In the genomic region with DNA sequence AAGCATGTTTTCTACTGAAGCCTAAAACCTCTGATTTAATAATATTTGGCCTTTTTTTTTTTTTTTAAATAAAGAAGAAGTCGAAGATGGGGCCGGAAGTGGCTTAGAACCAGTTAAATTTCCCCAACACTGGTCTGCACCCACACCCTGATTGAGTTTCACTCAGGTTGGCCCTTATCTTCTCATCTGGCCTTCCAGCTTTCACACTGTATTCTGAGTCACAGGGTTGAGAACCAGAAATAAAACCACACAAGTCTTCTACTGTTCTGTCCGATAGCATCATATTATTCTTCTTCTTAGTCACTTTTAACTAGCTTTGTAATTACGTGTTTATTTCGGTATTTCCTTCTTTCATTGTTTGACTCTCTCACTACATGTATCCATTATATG, we compare ENCODE assay signal across 8 cellular contexts. TPM values are rescaled to one million over a fixed set of nuclear protein-coding genes. Genes with fewer than 3 reads are reported as not detected.
A peak's percentile ranks its signal among the peaks of the same experiment; 100 is the strongest.
DNase-seq lines count a peak whose midpoint lies in the region; ATAC-seq and TF ChIP-seq lines count a peak whose summit lies in the region.

No MANE protein-coding gene starts in this region.

- peak overlapping the region in 1 of 2 donors; percentile 34 for H3K4me3 Mint-ChIP-seq in activated T-cell treated with anti-CD3 and anti-CD28 coated beads, Interleukin-2, amount 50 U/mL, for 72 hours
- peak overlapping the region; percentile 74 for H3K4me3 Mint-ChIP-seq in natural killer cell treated with Interleukin-12 subunit alpha and Interleukin-12 subunit beta and Interleukin-15 and Interleukin-18, amount 100 ng/mL, for 72 hours
- H3K4me3 Mint-ChIP-seq in nephron progenitor cell, result no peak overlapping the region

- intact Hi-C loops in left ventricle myocardium superior (cut with micrococcal nuclease), result no loop called here

- H3K27ac Mint-ChIP-seq in activated T-cell treated with anti-CD3 and anti-CD28 coated beads, Interleukin-2, amount 50 U/mL, for 72 hours, result peak overlapping the region; percentile 78
- H3K27ac Mint-ChIP-seq in natural killer cell treated with Interleukin-12 subunit alpha and Interleukin-12 subunit beta and Interleukin-15 and Interleukin-18, amount 100 ng/mL, for 72 hours, result peak overlapping the region; percentile 71 to 84
- H3K27ac Mint-ChIP-seq in nephron progenitor cell, result no peak overlapping the region

- no peaks in the 10 kb centered on the region for H3K36me3 Mint-ChIP-seq in activated T-cell treated with anti-CD3 and anti-CD28 coated beads, Interleukin-2, amount 50 U/mL, for 72 hours (ENCODE audit: insufficient read depth in 2 of 2)
- peaks cover 15% of the 10 kb centered on the region for H3K36me3 Mint-ChIP-seq in natural killer cell treated with Interleukin-12 subunit alpha and Interleukin-12 subunit beta and Interleukin-15 and Interleukin-18, amount 100 ng/mL, for 72 hours
- no peaks in the 10 kb centered on the region for H3K36me3 Mint-ChIP-seq in nephron progenitor cell (ENCODE audit: low read depth)

- peaks cover 22% of the 10 kb centered on the region for H3K4me1 Mint-ChIP-seq in activated T-cell treated with anti-CD3 and anti-CD28 coated beads, Interleukin-2, amount 50 U/mL, for 72 hours (ENCODE audit: low read depth)
- H3K4me1 Mint-ChIP-seq in natural killer cell treated with Interleukin-12 subunit alpha and Interleukin-12 subunit beta and Interleukin-15 and Interleukin-18, amount 100 ng/mL, for 72 hours (ENCODE audit: low read depth in 2 of 2), result peaks cover 66 to 75% of the 10 kb centered on the region in 2 donors
- no peaks in the 10 kb centered on the region for H3K4me1 Mint-ChIP-seq in nephron progenitor cell

- H3K27me3 Mint-ChIP-seq in activated T-cell treated with anti-CD3 and anti-CD28 coated beads, Interleukin-2, amount 50 U/mL, for 72 hours (ENCODE audit: low read depth), result peaks cover 48% of the 10 kb centered on the region
- peaks cover 0 to 4% of the 10 kb centered on the region in 2 donors for H3K27me3 Mint-ChIP-seq in natural killer cell treated with Interleukin-12 subunit alpha and Interleukin-12 subunit beta and Interleukin-15 and Interleukin-18, amount 100 ng/mL, for 72 hours
- no peaks in the 10 kb centered on the region for H3K27me3 Mint-ChIP-seq in nephron progenitor cell (ENCODE audit: low read depth, poor library complexity)

- no peak for TF ChIP-seq CTCF in nephron progenitor cell (IDR thresholded peaks at IDR 0.05)

- peak; percentile 37 for DNase-seq in DMS 273 (lab: John Stamatoyannopoulos, UW; ENCODE audit: unreplicated experiment)
- peak; percentile 39 for DNase-seq in KG1 (lab: John Stamatoyannopoulos, UW)
- peak; percentile 55 to 56 for DNase-seq in activated T-cell treated with anti-CD3 and anti-CD28 coated beads, Interleukin-2, amount 50 U/mL, for 72 hours
- peak; percentile 79 for DNase-seq in natural killer cell treated with Interleukin-12 subunit alpha and Interleukin-12 subunit beta and Interleukin-15 and Interleukin-18, amount 100 ng/mL, for 72 hours (ENCODE audit: low spot score)
- DNase-seq in SHP77 treated with DMSO at 0.1 percent for 48 hours (lab: John Stamatoyannopoulos, UW), result no peak
- DNase-seq in nephron progenitor cell, result no peak
- DNase-seq in left ventricle myocardium superior, result no peak

- peak; percentile 93 to 95 for ATAC-seq in activated T-cell treated with anti-CD3 and anti-CD28 coated beads, Interleukin-2, amount 50 U/mL, for 72 hours (replicated peaks in 1 of 2)
- ATAC-seq in natural killer cell treated with Interleukin-12 subunit alpha and Interleukin-12 subunit beta and Interleukin-15 and Interleukin-18, amount 100 ng/mL, for 72 hours, result peak; percentile 97 to 99
- ATAC-seq in left ventricle myocardium superior, result no peak
- ATAC-seq in GM21447 (IDR thresholded peaks at IDR 0.05; ENCODE audit: unreplicated experiment), result no peak

- H3K9me3 Mint-ChIP-seq in activated T-cell treated with anti-CD3 and anti-CD28 coated beads, Interleukin-2, amount 50 U/mL, for 72 hours, result no peaks in the 10 kb centered on the region
- peaks cover 5% of the 10 kb centered on the region for H3K9me3 Mint-ChIP-seq in natural killer cell treated with Interleukin-12 subunit alpha and Interleukin-12 subunit beta and Interleukin-15 and Interleukin-18, amount 100 ng/mL, for 72 hours
- H3K9me3 Mint-ChIP-seq in nephron progenitor cell, result no peaks in the 10 kb centered on the region

RNA-seq across cellular contexts. Expression of a gene that starts 9.9 kb away (rescaled TPM):
- under 1 TPM; 0.12 to 0.30 TPM for total RNA-seq in activated T-cell treated with anti-CD3 and anti-CD28 coated beads, Interleukin-2, amount 50 U/mL, for 72 hours
- total RNA-seq in natural killer cell treated with Interleukin-12 subunit alpha and Interleukin-12 subunit beta and Interleukin-15 and Interleukin-18, amount 100 ng/mL, for 72 hours, result 1 to 10 TPM in 1 of 2 donors, under 1 TPM in 1; 0.86 to 1.5 TPM
- not detected for total RNA-seq in left ventricle myocardium superior

Comparison
In these comparisons a context has a peak if more than half of its experiments do, and no peak if none do; other contexts are left out.
1. DNase-seq: peak in DMS 273 (single experiment), KG1 (single experiment), activated T-cell treated with anti-CD3 and anti-CD28 coated beads, Interleukin-2, amount 50 U/mL, for 72 hours (2 of 2) and natural killer cell treated with Interleukin-12 subunit alpha and Interleukin-12 subunit beta and Interleukin-15 and Interleukin-18, amount 100 ng/mL, for 72 hours (single experiment); none in SHP77 treated with DMSO at 0.1 percent for 48 hours (single experiment), nephron progenitor cell (single experiment) and left ventricle myocardium superior (single experiment).
2. ATAC-seq: peak in activated T-cell treated with anti-CD3 and anti-CD28 coated beads, Interleukin-2, amount 50 U/mL, for 72 hours (2 of 2) and natural killer cell treated with Interleukin-12 subunit alpha and Interleukin-12 subunit beta and Interleukin-15 and Interleukin-18, amount 100 ng/mL, for 72 hours (2 of 2); none in left ventricle myocardium superior (single experiment) and GM21447 (single experiment).